ENCODE assay signal across 8 cellular contexts in the genomic region with DNA sequence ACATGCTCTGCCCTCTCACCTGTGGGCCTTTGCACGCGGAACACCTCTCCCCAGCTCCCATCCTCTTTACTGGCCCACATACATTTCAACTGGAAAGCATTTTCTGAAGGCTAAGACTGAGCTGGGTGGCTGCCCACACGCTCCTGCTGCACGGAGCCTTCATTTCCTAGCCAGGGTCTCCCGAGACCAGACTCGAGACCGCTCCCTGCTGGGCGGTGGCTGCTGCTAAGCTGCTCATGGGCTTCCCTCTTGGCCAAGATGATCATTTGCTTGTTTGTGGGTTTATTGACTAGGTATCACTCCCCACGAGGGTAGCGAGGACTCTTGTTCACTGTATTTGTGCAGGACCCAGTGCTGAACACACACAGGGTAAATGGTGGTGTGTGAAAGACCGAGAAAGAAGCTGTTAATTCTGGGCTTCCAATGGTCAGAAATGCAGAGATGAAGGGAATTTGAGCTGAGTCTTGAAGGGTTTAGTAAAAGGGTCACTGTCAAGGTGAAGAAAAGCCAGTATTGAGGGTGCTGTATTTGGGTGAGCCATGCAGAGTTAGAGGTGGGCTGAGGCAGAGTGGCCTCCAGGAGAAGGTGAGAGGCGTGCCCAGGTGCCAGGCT. TPM values are rescaled to one million over a fixed set of nuclear protein-coding genes. Genes with fewer than 3 reads are reported as not detected.
A peak's percentile ranks its signal among the peaks of the same experiment; 100 is the strongest.
DNase-seq lines count a peak whose midpoint lies in the region; ATAC-seq and TF ChIP-seq lines count a peak whose summit lies in the region.

No MANE protein-coding gene starts in this region.

- ATAC-seq in GM21423 (IDR thresholded peaks at IDR 0.05; ENCODE audit: unreplicated experiment) (peak; percentile 36), left lung (peak; percentile 82)

- H3K27ac ChIP-seq in colonic mucosa (peak overlapping the region; percentile 49), left lung (peak overlapping the region; percentile 63 to 83)

- H3K36me3 ChIP-seq in colonic mucosa, result no peaks in the 10 kb centered on the region
- peaks cover 0 to 44% of the 10 kb centered on the region in 2 donors for H3K36me3 ChIP-seq in left lung

- TF ChIP-seq CTCF in colonic mucosa (IDR thresholded peaks at IDR 0.05), result peak; percentile 73
- TF ChIP-seq CTCF in left lung (IDR thresholded peaks at IDR 0.05), result peak; percentile 46 to 66

- in situ Hi-C loops in Caki2 (cut with HindIII; ENCODE audit: low pct_unique_long_range_greater_than_20kb, low sequenced_read_pairs), result no loop called here

- H3K9me3 ChIP-seq in colonic mucosa (no peaks in the 10 kb centered on the region), left lung (no peaks in the 10 kb centered on the region)

- no peaks in the 10 kb centered on the region for H3K27me3 ChIP-seq in colonic mucosa
- H3K27me3 ChIP-seq in left lung, result no peaks in the 10 kb centered on the region

- peak overlapping the region; percentile 83 to 89 for H3K9ac ChIP-seq in colonic mucosa (ENCODE audit: low read depth in 2 of 2, low read length in 2 of 2)

- DNase-seq in Caki2 (ENCODE audit: low read depth) (peak; percentile 47), NCI-H146 treated with DMSO at 0.1 percent for 48 hours (lab: John Stamatoyannopoulos, UW; ENCODE audit: unreplicated experiment) (peak; percentile 6), colonic mucosa (peak; percentile 87), left lung (peak; percentile 81 to 91), NCI-H1930 (lab: John Stamatoyannopoulos, UW) (no peak)
- DNase-seq in activated CD4-positive, alpha-beta T cell treated with anti-CD3 and anti-CD28 coated beads for 24 hours (ENCODE audit: low read depth in 2 of 2), result peak; percentile 62 to 70
- peak; percentile 79 to 82 for DNase-seq in stimulated activated CD4-positive, alpha-beta T cell treated with anti-CD3 and anti-CD28 coated beads, Interleukin-2, amount 100 ng/mL, for 24 hours

- H3K4me1 ChIP-seq in colonic mucosa (peaks cover 12% of the 10 kb centered on the region), left lung (peaks cover 21 to 58% of the 10 kb centered on the region in 2 donors)

- H3K4me3 ChIP-seq in colonic mucosa (peak overlapping the region; percentile 82), left lung (peak overlapping the region; percentile 90 to 100)

- intact Hi-C loops in colonic mucosa (cut with DNase I) (loop anchor here (5.0 to 10.0 kb wide), 3 partner anchors 46 to 403 kb away; a partner anchor contains a TSS), left lung (cut with DNase I) (no loop called here)

RNA-seq across cellular contexts. Expression of a gene that starts 0.9 kb away (rescaled TPM):
- total RNA-seq in Caki2 (2014; rRNA removed; shearing (Covaris generic); ENCODE audit: low replicate concordance), result 40.9 and 48.8 TPM in 2 replicates
- total RNA-seq in colonic mucosa (10 to 100 TPM; 33.8 to 57.3 TPM), left lung (10 to 100 TPM; 47.3 to 51.1 TPM)

RNA-seq across cellular contexts. Expression of a gene that starts 1.1 kb away (rescaled TPM):
- total RNA-seq in Caki2 (2014; rRNA removed; shearing (Covaris generic); ENCODE audit: low replicate concordance), result 20.8 and 20.9 TPM in 2 replicates
- total RNA-seq in colonic mucosa (10 to 100 TPM; 22.8 to 44.5 TPM), left lung (10 to 100 TPM; 46.3 to 46.5 TPM)

RNA-seq across cellular contexts. Expression of a gene that starts 8.6 kb away (rescaled TPM):
- not detected in 2 replicates for total RNA-seq in Caki2 (2014; rRNA removed; shearing (Covaris generic); ENCODE audit: low replicate concordance)
- total RNA-seq in colonic mucosa (not detected), left lung (not detected)

RNA-seq across cellular contexts. Expression of a gene that starts 46.1 kb away (rescaled TPM):
- 262 and 321 TPM in 2 replicates for total RNA-seq in Caki2 (2014; rRNA removed; shearing (Covaris generic); ENCODE audit: low replicate concordance)
- total RNA-seq in colonic mucosa (100 to 1,000 TPM; 103 to 273 TPM), left lung (100 to 1,000 TPM; 108 to 161 TPM)

RNA-seq across cellular contexts. Expression of a gene that starts 54.2 kb away (rescaled TPM):
- total RNA-seq in Caki2 (2014; rRNA removed; shearing (Covaris generic); ENCODE audit: low replicate concordance), result 23.1 and 24.6 TPM in 2 replicates
- 10 to 100 TPM; 14.9 to 71.7 TPM for total RNA-seq in colonic mucosa
- total RNA-seq in left lung, result 10 to 100 TPM in 1 of 2 donors, 1 to 10 TPM in 1; 9.3 to 14.5 TPM

Comparison
In these comparisons a context has a peak if more than half of its experiments do, and no peak if none do; other contexts are left out.
1. DNase-seq: peak in Caki2 (single experiment), NCI-H146 treated with DMSO at 0.1 percent for 48 hours (single experiment), activated CD4-positive, alpha-beta T cell treated with anti-CD3 and anti-CD28 coated beads for 24 hours (2 of 2), colonic mucosa (single experiment), left lung (2 of 2) and stimulated activated CD4-positive, alpha-beta T cell treated with anti-CD3 and anti-CD28 coated beads, Interleukin-2, amount 100 ng/mL, for 24 hours (2 of 2); none in NCI-H1930 (0 of 2).